Comparison of ENCODE assay signal across 11 cellular contexts in the genomic region with DNA sequence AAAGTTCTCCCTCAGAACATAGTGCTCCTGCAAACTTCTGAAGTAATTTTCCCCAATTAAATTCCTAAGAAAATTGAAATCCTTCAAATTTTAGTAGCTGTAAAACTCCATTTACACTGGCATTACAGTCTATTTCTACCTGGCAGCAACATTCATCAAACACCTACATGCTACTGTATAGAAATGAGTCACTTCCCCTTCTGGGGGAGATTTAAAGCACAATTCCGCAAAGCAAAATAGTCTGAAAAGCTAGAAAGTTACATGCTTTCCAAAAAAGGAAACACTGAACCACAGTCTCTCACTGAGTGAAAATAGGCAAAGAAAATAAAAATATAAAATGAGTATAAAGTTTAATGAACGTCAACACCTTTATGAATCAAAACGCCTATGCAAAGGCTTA. TPM values are rescaled to one million over a fixed set of nuclear protein-coding genes. Genes with fewer than 3 reads are reported as not detected.
DNase-seq lines count a peak whose midpoint lies in the region; ATAC-seq and FAIRE-seq lines count a peak whose summit lies in the region.
"Had no signal": no experiment of that assay in that cellular context is flagged by ENCODE, and none has a peak within 500 bp of the region (broad histone marks: within the 10 kb centered on the region; RNA-seq: fewer than 3 reads in every experiment).

No MANE protein-coding gene starts in this region.

- peaks cover 20% of the 10 kb centered on the region for H3K27me3 Mint-ChIP-seq in activated T-cell treated with anti-CD3 and anti-CD28 coated beads, Interleukin-2, amount 50 U/mL, for 72 hours (ENCODE audit: low read depth)
- peaks cover 6 to 16% of the 10 kb centered on the region in 2 donors for H3K27me3 Mint-ChIP-seq in stimulated activated naive B cell treated with anti-CD40 and anti-IgM and Interleukin-4, amounts not matched to agents 10 μg/mL and 1 μg/mL and 100 μg/mL, for 72 hours

- DNase-seq in activated T-cell treated with anti-CD3 and anti-CD28 coated beads, Interleukin-2, amount 50 U/mL, for 72 hours = no peak
- no peak for DNase-seq in activated T-cell treated with anti-CD3 and anti-CD28 coated beads, Interleukin-2, amount 50 U/mL, for 48 hours
- no peak for DNase-seq in stimulated activated naive B cell treated with anti-CD40 and anti-IgM and Interleukin-4, amounts not matched to agents 10 μg/mL and 1 μg/mL and 100 μg/mL, for 72 hours
- DNase-seq in cerebellum (ENCODE audit: low spot score) (no peak), urothelium cell line (ENCODE audit: low spot score) (no peak)
- no peak for DNase-seq in activated naive CD4-positive, alpha-beta T cell (lab: John Stamatoyannopoulos, UW)
- DNase-seq: activated CD8-positive, alpha-beta T cell treated with anti-CD3 and anti-CD28 coated beads for 36 hours; NCI-H2029 had no signal

- FAIRE-seq in urothelium cell line (lab: Jason Lieb, UNC) = no peak

- H3K36me3 Mint-ChIP-seq in activated T-cell treated with anti-CD3 and anti-CD28 coated beads, Interleukin-2, amount 50 U/mL, for 72 hours (ENCODE audit: insufficient read depth in 2 of 2) = peaks cover 0 to 2% of the 10 kb centered on the region in 2 donors
- no peaks in the 10 kb centered on the region for H3K36me3 Mint-ChIP-seq in stimulated activated naive B cell treated with anti-CD40 and anti-IgM and Interleukin-4, amounts not matched to agents 10 μg/mL and 1 μg/mL and 100 μg/mL, for 72 hours

- H3K4me1 Mint-ChIP-seq in activated T-cell treated with anti-CD3 and anti-CD28 coated beads, Interleukin-2, amount 50 U/mL, for 72 hours (ENCODE audit: low read depth) = peaks cover 10% of the 10 kb centered on the region
- peaks cover 6 to 10% of the 10 kb centered on the region in 2 donors for H3K4me1 Mint-ChIP-seq in stimulated activated naive B cell treated with anti-CD40 and anti-IgM and Interleukin-4, amounts not matched to agents 10 μg/mL and 1 μg/mL and 100 μg/mL, for 72 hours

- H3K4me3 Mint-ChIP-seq in activated T-cell treated with anti-CD3 and anti-CD28 coated beads, Interleukin-2, amount 50 U/mL, for 72 hours = no peak overlapping the region
- no peak overlapping the region for H3K4me3 Mint-ChIP-seq in stimulated activated naive B cell treated with anti-CD40 and anti-IgM and Interleukin-4, amounts not matched to agents 10 μg/mL and 1 μg/mL and 100 μg/mL, for 72 hours
- H3K4me3 Mint-ChIP-seq: activated CD8-positive, alpha-beta T cell treated with anti-CD3 and anti-CD28 coated beads for 36 hours had no signal

- no peaks in the 10 kb centered on the region for H3K9me3 Mint-ChIP-seq in activated T-cell treated with anti-CD3 and anti-CD28 coated beads, Interleukin-2, amount 50 U/mL, for 72 hours
- peaks cover 0 to 3% of the 10 kb centered on the region in 2 donors for H3K9me3 Mint-ChIP-seq in stimulated activated naive B cell treated with anti-CD40 and anti-IgM and Interleukin-4, amounts not matched to agents 10 μg/mL and 1 μg/mL and 100 μg/mL, for 72 hours
- H3K9me3 Mint-ChIP-seq: activated CD8-positive, alpha-beta T cell treated with anti-CD3 and anti-CD28 coated beads for 36 hours had no signal

- no peak overlapping the region for H3K27ac Mint-ChIP-seq in activated T-cell treated with anti-CD3 and anti-CD28 coated beads, Interleukin-2, amount 50 U/mL, for 72 hours
- H3K27ac Mint-ChIP-seq in stimulated activated naive B cell treated with anti-CD40 and anti-IgM and Interleukin-4, amounts not matched to agents 10 μg/mL and 1 μg/mL and 100 μg/mL, for 72 hours = no peak overlapping the region
- H3K27ac Mint-ChIP-seq: activated CD8-positive, alpha-beta T cell treated with anti-CD3 and anti-CD28 coated beads for 36 hours had no signal

- peak; percentile 60 to 63 for ATAC-seq in activated T-cell treated with anti-CD3 and anti-CD28 coated beads, Interleukin-2, amount 50 U/mL, for 72 hours (replicated peaks in 1 of 2)
- ATAC-seq in HG02571 (IDR thresholded peaks at IDR 0.05; ENCODE audit: unreplicated experiment) = peak; percentile 93
- ATAC-seq in HG03432 (IDR thresholded peaks at IDR 0.05; ENCODE audit: unreplicated experiment) = peak; percentile 99
- ATAC-seq in stimulated activated naive B cell treated with anti-CD40 and anti-IgM and Interleukin-4, amounts not matched to agents 10 μg/mL and 1 μg/mL and 100 μg/mL, for 72 hours (replicated peaks) = peak; percentile 97 to 98
- ATAC-seq: activated CD8-positive, alpha-beta T cell treated with anti-CD3 and anti-CD28 coated beads for 36 hours; Right ventricle myocardium inferior had no signal

RNA-seq across cellular contexts. Expression of a gene that starts 43.3 kb away (rescaled TPM):
- total RNA-seq in activated T-cell treated with anti-CD3 and anti-CD28 coated beads, Interleukin-2, amount 50 U/mL, for 72 hours = 1 to 10 TPM in 1 of 2 donors, under 1 TPM in 1; 0.28 to 1.2 TPM
- total RNA-seq in cerebellum = 49.6 TPM

Comparison
In these comparisons a context has a peak if more than half of its experiments do, and no peak if none do; other contexts are left out.
1. RNA of a gene that starts 43.3 kb away (total RNA-seq): 49.6 TPM in cerebellum (single experiment); 0.28 to 1.2 TPM in activated T-cell treated with anti-CD3 and anti-CD28 coated beads, Interleukin-2, amount 50 U/mL, for 72 hours; every median in the first group is over 10 times any median in the second.
2. Peak in every context shown above with its lines, with median percentiles within 50 percentile points of each other: ATAC-seq.